Comparison of ENCODE assay signal across 11 cellular contexts in the genomic region with DNA sequence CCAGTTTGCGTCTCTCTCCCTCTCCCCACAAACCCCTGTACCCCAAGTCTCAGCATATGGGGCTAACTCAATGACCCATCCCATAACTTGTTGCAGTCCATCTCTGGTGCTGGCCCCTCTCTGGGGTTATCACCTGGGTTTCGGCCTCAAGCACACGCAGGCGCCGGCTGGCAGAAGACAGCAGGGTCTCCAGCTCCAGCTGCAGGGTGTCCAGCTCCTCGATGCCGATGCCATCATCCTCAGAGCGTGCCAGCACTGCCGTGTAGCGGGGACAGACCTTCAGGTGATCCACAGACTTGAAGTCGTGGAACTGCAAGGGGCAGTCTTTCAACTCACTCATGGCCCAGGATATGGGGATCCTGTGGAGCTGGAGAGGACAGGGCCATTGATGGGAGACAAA. TPM values are rescaled to one million over a fixed set of nuclear protein-coding genes. Genes with fewer than 3 reads are reported as not detected.
DNase-seq lines count a peak whose midpoint lies in the region; ATAC-seq and TF ChIP-seq lines count a peak whose summit lies in the region.
"Had no signal": no experiment of that assay in that cellular context is flagged by ENCODE, and none has a peak within 500 bp of the region (broad histone marks: within the 10 kb centered on the region; RNA-seq: fewer than 3 reads in every experiment).

No MANE protein-coding gene starts in this region.

- no peaks in the 10 kb centered on the region for H3K36me3 ChIP-seq in CD8-positive, alpha-beta T cell (ENCODE audit: insufficient read depth, low read length)
- H3K36me3 ChIP-seq in Karpas-422 (ENCODE audit: insufficient read depth, low read length), result peaks cover 29% of the 10 kb centered on the region
- H3K36me3 ChIP-seq in neutrophil, result peaks cover 58% of the 10 kb centered on the region

- H3K4me1 Mint-ChIP-seq in CD8-positive, alpha-beta T cell (ENCODE audit: low read depth), result peaks cover 50% of the 10 kb centered on the region
- H3K4me1 Mint-ChIP-seq in central memory CD8-positive, alpha-beta T cell, result peaks cover 64% of the 10 kb centered on the region

- H3K4me3 ChIP-seq in CD8-positive, alpha-beta T cell (ENCODE audit: low read depth, low read length), result peak overlapping the region; percentile 76
- H3K4me3 ChIP-seq in Karpas-422 (ENCODE audit: low read length) (peak overlapping the region; percentile 91), neutrophil (ENCODE audit: low read depth in 1 of 2, low read length in 1 of 2) (peak overlapping the region in 1 of 2 experiments; percentile 88)

- H2AFZ ChIP-seq in Karpas-422 (ENCODE audit: low read length), result no peak overlapping the region

- H3K27ac Mint-ChIP-seq in CD8-positive, alpha-beta T cell, result peak overlapping the region; percentile 50
- peak overlapping the region; percentile 7 for H3K27ac Mint-ChIP-seq in central memory CD8-positive, alpha-beta T cell (ENCODE audit: low read depth)

- no peaks in the 10 kb centered on the region for H3K9me3 Mint-ChIP-seq in CD8-positive, alpha-beta T cell
- no peaks in the 10 kb centered on the region for H3K9me3 Mint-ChIP-seq in central memory CD8-positive, alpha-beta T cell

- peak overlapping the region; percentile 100 for H3K4me2 ChIP-seq in Karpas-422 (ENCODE audit: low read depth, low read length, poor library complexity, severe bottlenecking)

- H3K79me2 ChIP-seq in Karpas-422 (ENCODE audit: low read length), result peaks cover 53% of the 10 kb centered on the region

- H4K20me1 ChIP-seq in Karpas-422 (ENCODE audit: insufficient read depth, low read depth, low read length), result peaks cover 17% of the 10 kb centered on the region; the same call in 1 of the 2 replicates

- CTCF ChIA-PET in CD8-positive, alpha-beta T cell (lab: Charles Lee), result interaction anchor here (1.0 kb wide), 1 partner anchor 64 kb away, joined by 3 read pairs; no protein-coding TSS in a partner anchor

- no peaks in the 10 kb centered on the region for H3K27me3 Mint-ChIP-seq in CD8-positive, alpha-beta T cell (ENCODE audit: low read depth)
- no peaks in the 10 kb centered on the region for H3K27me3 Mint-ChIP-seq in central memory CD8-positive, alpha-beta T cell

- POLR2A ChIA-PET in CD8-positive, alpha-beta T cell (lab: Charles Lee), result interaction anchor here (0.6 to 3.2 kb wide), 3 partner anchors 41 to 142 kb away, joined by 3 to 24 read pairs (median 7); partner anchors contain the start of genes MTMR14 and OGG1

- no peak for TF ChIP-seq CTCF in CD8-positive, alpha-beta T cell (IDR thresholded peaks at IDR 0.05)
- TF ChIP-seq CTCF in neutrophil (IDR thresholded peaks at IDR 0.05), result no peak

- H3K9me2 ChIP-seq in Karpas-422 (replicated peaks; ENCODE audit: insufficient read depth, low read length), result no peaks in the 10 kb centered on the region

- H3K4me1 ChIP-seq in CD8-positive, alpha-beta T cell (ENCODE audit: insufficient read depth, low read length), result peaks cover 40% of the 10 kb centered on the region
- peaks cover 30% of the 10 kb centered on the region for H3K4me1 ChIP-seq in Karpas-422 (ENCODE audit: low read length)
- peaks cover 47 to 48% of the 10 kb centered on the region in 2 experiments for H3K4me1 ChIP-seq in neutrophil (ENCODE audit: control insufficient read depth in 1 of 2, insufficient read depth in 1 of 2, low read depth in 1 of 2, low read length in 1 of 2)

- intact Hi-C loops in CD8-positive, alpha-beta T cell (cut with DNase I, micrococcal nuclease), result loop anchor here in 1 of 2 experiments (5.0 kb wide), 1 partner anchor 236 kb away; the partner anchor contains the start of gene FANCD2
- intact Hi-C loops in posterior vena cava (cut with DNase I), result no loop called here

- no peaks in the 10 kb centered on the region for H3K9me3 ChIP-seq in CD8-positive, alpha-beta T cell (ENCODE audit: low read length)
- H3K9me3 ChIP-seq in Karpas-422 (ENCODE audit: low read length), result no peaks in the 10 kb centered on the region
- H3K9me3 ChIP-seq in neutrophil, result no peaks in the 10 kb centered on the region

- no peak overlapping the region for H3K27ac ChIP-seq in CD8-positive, alpha-beta T cell (ENCODE audit: low read depth, low read length)
- H3K27ac ChIP-seq in Karpas-422 (ENCODE audit: low read length) (peak overlapping the region; percentile 93), neutrophil (peak overlapping the region; percentile 99)

- no peaks in the 10 kb centered on the region for H3K27me3 ChIP-seq in CD8-positive, alpha-beta T cell (ENCODE audit: insufficient read depth, low read length)
- H3K27me3 ChIP-seq in Karpas-422 (ENCODE audit: low read length) (no peaks in the 10 kb centered on the region), neutrophil (no peaks in the 10 kb centered on the region)

- ATAC-seq in CD8-positive, alpha-beta T cell, result no peak
- no peak for ATAC-seq in central memory CD8-positive, alpha-beta T cell (replicated peaks; ENCODE audit: extremely low read depth, poor library complexity, severe bottlenecking)
- ATAC-seq: activated CD4-positive, CD25-positive, alpha-beta regulatory T cell treated with anti-CD3 and anti-CD28 coated beads, Interleukin-2, amount 50 U/mL, for 24 hours had no signal

- H3K4me3 Mint-ChIP-seq in CD8-positive, alpha-beta T cell, result peak overlapping the region; percentile 94
- H3K4me3 Mint-ChIP-seq in central memory CD8-positive, alpha-beta T cell, result peak overlapping the region; percentile 94

- peaks cover 57% of the 10 kb centered on the region for H3K36me3 Mint-ChIP-seq in CD8-positive, alpha-beta T cell
- peaks cover 44% of the 10 kb centered on the region for H3K36me3 Mint-ChIP-seq in central memory CD8-positive, alpha-beta T cell (ENCODE audit: insufficient read depth)

- H3K9ac ChIP-seq in Karpas-422 (ENCODE audit: low read length), result peak overlapping the region; percentile 100

- no peak for DNase-seq in CD8-positive, alpha-beta T cell
- DNase-seq in Karpas-422 (no peak), NCI-H1436 (lab: John Stamatoyannopoulos, UW) (no peak), AG20443 (ENCODE audit: low spot score) (no peak), posterior vena cava (ENCODE audit: low spot score) (no peak)
- DNase-seq in central memory CD8-positive, alpha-beta T cell (ENCODE audit: low spot score in 2 of 2), result no peak
- DNase-seq in effector CD8-positive, alpha-beta T cell (lab: John Stamatoyannopoulos, UW), result no peak
- DNase-seq: kidney glomerular epithelial cell, NCI-H69 had no signal

RNA-seq across cellular contexts. Expression of gene TADA3, which starts 1.1 kb away (rescaled TPM):
- 10 to 100 TPM in 1 of 2 experiments, 1 to 10 TPM in 1; 9.5 to 11.0 TPM for total RNA-seq in CD8-positive, alpha-beta T cell
- 80.2 and 122 TPM in 2 replicates for total RNA-seq in Karpas-422 (2014; rRNA removed; shearing (Covaris generic); ENCODE audit: low replicate concordance)
- total RNA-seq in posterior vena cava, result 10 to 100 TPM; 44.2 to 48.8 TPM

RNA-seq across cellular contexts. Expression of gene ARPC4, which starts 1.8 kb away (rescaled TPM):
- 100 to 1,000 TPM in 1 of 2 experiments, 10 to 100 TPM in 1; 97.7 to 104 TPM for total RNA-seq in CD8-positive, alpha-beta T cell
- 102 and 123 TPM in 2 replicates for total RNA-seq in Karpas-422 (2014; rRNA removed; shearing (Covaris generic); ENCODE audit: low replicate concordance)
- total RNA-seq in posterior vena cava, result 100 to 1,000 TPM; 144 to 148 TPM

RNA-seq across cellular contexts. Expression of gene TTLL3, which starts 18.9 kb away (rescaled TPM):
- total RNA-seq in CD8-positive, alpha-beta T cell, result 10 to 100 TPM; 44.6 to 46.2 TPM
- total RNA-seq in Karpas-422 (2014; rRNA removed; shearing (Covaris generic); ENCODE audit: low replicate concordance), result 79.3 and 84.6 TPM in 2 replicates
- 10 to 100 TPM; 24.9 to 44.4 TPM for total RNA-seq in posterior vena cava

RNA-seq across cellular contexts. Expression of gene CAMK1, which starts 21.4 kb away (rescaled TPM):
- not detected for total RNA-seq in CD8-positive, alpha-beta T cell
- total RNA-seq in Karpas-422 (2014; rRNA removed; shearing (Covaris generic); ENCODE audit: low replicate concordance), result 41.6 and 86.6 TPM in 2 replicates
- 10 to 100 TPM; 47.8 to 50.6 TPM for total RNA-seq in posterior vena cava

RNA-seq across cellular contexts. Expression of gene OGG1, which starts 41.4 kb away (rescaled TPM):
- total RNA-seq in CD8-positive, alpha-beta T cell, result 1 to 10 TPM; 4.9 to 7.9 TPM
- total RNA-seq in Karpas-422 (2014; rRNA removed; shearing (Covaris generic); ENCODE audit: low replicate concordance), result 22.1 and 48.7 TPM in 2 replicates
- 10 to 100 TPM; 15.4 to 23.4 TPM for total RNA-seq in posterior vena cava
